Comparison of ENCODE assay signal across 25 cellular contexts in the genomic region with DNA sequence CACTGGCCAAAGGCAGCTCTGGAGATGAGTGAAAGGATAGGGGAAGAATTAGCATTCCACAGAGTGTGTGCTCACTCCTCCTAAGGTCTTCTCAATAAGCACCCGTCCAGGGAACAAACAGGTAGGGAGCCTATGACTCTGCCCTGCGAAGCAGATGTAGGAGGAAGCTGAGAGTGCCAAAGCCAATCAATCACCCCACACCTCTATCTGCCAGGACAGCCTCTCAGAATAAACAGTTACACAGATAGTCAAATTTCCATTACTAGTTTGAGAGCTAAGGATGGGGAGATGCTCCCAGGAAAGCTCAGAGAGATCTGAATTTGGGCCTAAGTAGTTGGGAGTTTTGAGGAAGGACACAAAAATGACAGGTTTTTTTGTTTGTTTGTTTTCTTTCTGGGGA. TPM values are rescaled to one million over a fixed set of nuclear protein-coding genes. Genes with fewer than 3 reads are reported as not detected.
"Had no signal": no experiment of that assay in that cellular context is flagged by ENCODE, and none has a peak within 500 bp of the region (broad histone marks: within the 10 kb centered on the region; RNA-seq: fewer than 3 reads in every experiment).

No MANE protein-coding gene starts in this region.

- H3K4me1 ChIP-seq: left lung, lower lobe of right lung, psoas muscle, right lobe of liver, suprapubic skin, transverse colon, upper lobe of right lung, uterus had no signal

- H3K27me3 Mint-ChIP-seq: naive thymus-derived CD8-positive, alpha-beta T cell; stimulated activated naive CD8-positive, alpha-beta T cell treated with anti-CD3 and anti-CD28 coated beads, Interleukin-15, amount 100 ng/mL, for 72 hours had no signal

- H3K9me3 ChIP-seq: left lung, lower lobe of right lung, psoas muscle, right lobe of liver, suprapubic skin, transverse colon, upper lobe of right lung, uterus had no signal

- DNase-seq: dorsolateral prefrontal cortex; effector CD4-positive, alpha-beta T cell; kidney; left lung; lower lobe of right lung; naive thymus-derived CD8-positive, alpha-beta T cell; nephron progenitor cell; nucleus accumbens; posterior cingulate gyrus; psoas muscle; right lobe of liver; small intestine; stimulated activated CD4-positive, alpha-beta T cell treated with anti-CD3 and anti-CD28 coated beads, Interleukin-15, amount 100 ng/mL, for 24 hours; stimulated activated CD4-positive, alpha-beta T cell treated with anti-CD3 and anti-CD28 coated beads, Interleukin-2, amount 100 ng/mL, for 48 hours; stimulated activated naive CD4-positive, alpha-beta T cell; stimulated activated naive CD8-positive, alpha-beta T cell treated with anti-CD3 and anti-CD28 coated beads, Interleukin-15, amount 100 ng/mL, for 72 hours; transverse colon; upper lobe of right lung; uterus had no signal

- ATAC-seq: left lung; lower lobe of right lung; naive thymus-derived CD8-positive, alpha-beta T cell; psoas muscle; right lobe of liver; stimulated activated naive CD8-positive, alpha-beta T cell treated with anti-CD3 and anti-CD28 coated beads, Interleukin-15, amount 100 ng/mL, for 72 hours; upper lobe of right lung had no signal

- H3K27me3 ChIP-seq: dorsolateral prefrontal cortex, hepatocyte, left lung, right lobe of liver, suprapubic skin, transverse colon, upper lobe of right lung, uterus had no signal

- H3K9me3 Mint-ChIP-seq: naive thymus-derived CD8-positive, alpha-beta T cell; nephron progenitor cell; stimulated activated naive CD8-positive, alpha-beta T cell treated with anti-CD3 and anti-CD28 coated beads, Interleukin-15, amount 100 ng/mL, for 72 hours had no signal

- H3K27ac Mint-ChIP-seq: stimulated activated naive CD8-positive, alpha-beta T cell treated with anti-CD3 and anti-CD28 coated beads, Interleukin-15, amount 100 ng/mL, for 72 hours had no signal

- H3K4me3 Mint-ChIP-seq: naive thymus-derived CD8-positive, alpha-beta T cell; nephron progenitor cell; stimulated activated naive CD8-positive, alpha-beta T cell treated with anti-CD3 and anti-CD28 coated beads, Interleukin-15, amount 100 ng/mL, for 72 hours had no signal

- H3K36me3 ChIP-seq: uterus had no signal

- H3K4me3 ChIP-seq: dorsolateral prefrontal cortex, hepatocyte, left lung, lower lobe of right lung, psoas muscle, right lobe of liver, suprapubic skin, transverse colon, upper lobe of right lung, uterus had no signal

- H3K4me1 Mint-ChIP-seq: nephron progenitor cell; stimulated activated naive CD8-positive, alpha-beta T cell treated with anti-CD3 and anti-CD28 coated beads, Interleukin-15, amount 100 ng/mL, for 72 hours had no signal

- H3K27ac ChIP-seq: dorsolateral prefrontal cortex, hepatocyte, left lung, lower lobe of right lung, psoas muscle, right lobe of liver, suprapubic skin, transverse colon, upper lobe of right lung, uterus had no signal

RNA-seq across cellular contexts. Expression of a gene that starts 40.5 kb away (rescaled TPM):
- total RNA-seq: fibroblast of villous mesenchyme, hepatocyte, myocyte, osteocyte, renal cortical epithelial cell had no signal
- polyA plus RNA-seq: hepatocyte had no signal
